Comparison of ENCODE assay signal across 8 cellular contexts in genomic region chr2:152176113-152176714, GRCh38. TPM values are rescaled to one million over a fixed set of nuclear protein-coding genes. Genes with fewer than 3 reads are reported as not detected.
DNase-seq lines count a peak whose midpoint lies in the region; ATAC-seq and TF ChIP-seq lines count a peak whose summit lies in the region.

No MANE protein-coding gene starts in this region.

- DNase-seq in GM10248 (ENCODE audit: extremely low spot score) = peak; percentile 35
- DNase-seq in breast epithelium (ENCODE audit: low spot score in 2 of 2) = no peak
- no peak for DNase-seq in right lobe of liver
- no peak for DNase-seq in type B pancreatic cell (ENCODE audit: extremely low spot score, unreplicated experiment)
- no peak for DNase-seq in hippocampal formation (lab: John Stamatoyannopoulos, UW)
- DNase-seq in KBM-7 = no peak

- no peaks in the 10 kb centered on the region for H3K36me3 ChIP-seq in KOPT-K1 (ENCODE audit: insufficient read depth, low read length)
- no peaks in the 10 kb centered on the region for H3K36me3 ChIP-seq in breast epithelium
- no peaks in the 10 kb centered on the region for H3K36me3 ChIP-seq in right lobe of liver

- H3K36me3 Mint-ChIP-seq in type B pancreatic cell = no peaks in the 10 kb centered on the region

- ATAC-seq in GM21619 (IDR thresholded peaks at IDR 0.05; ENCODE audit: unreplicated experiment) = peak; percentile 4
- ATAC-seq in right lobe of liver = peak in 3 of 4 donors; percentile 1 to 2 (median 1)

- TF ChIP-seq POLR2A in breast epithelium (IDR thresholded peaks at IDR 0.05) (no peak), right lobe of liver (IDR thresholded peaks at IDR 0.05) (no peak)

- H3K9me3 Mint-ChIP-seq in type B pancreatic cell = no peaks in the 10 kb centered on the region

- POLR2A ChIA-PET in GM10248 (lab: Yijun Ruan, JAX) = interaction anchor here (0.5 to 1.0 kb wide), 7 partner anchors 17 to 1374 kb away, joined by 3 to 5 read pairs (median 4); no protein-coding TSS in a partner anchor

- intact Hi-C loops in breast epithelium (cut with DNase I; ENCODE audit: low total_unique reads) (no loop called here), right lobe of liver (cut with DNase I) (no loop called here)

- CTCF ChIA-PET in GM10248 (lab: Yijun Ruan, JAX) = interaction anchor here (0.7 to 3.9 kb wide), 51 partner anchors 9 to 568 kb away, joined by 3 to 60 read pairs (median 4); partner anchors contain the start of gene PRPF40A

- H3K9me3 ChIP-seq in KOPT-K1 (ENCODE audit: insufficient read depth, low read length, poor library complexity, severe bottlenecking) (no peaks in the 10 kb centered on the region), breast epithelium (no peaks in the 10 kb centered on the region), right lobe of liver (no peaks in the 10 kb centered on the region)

- H3K27ac ChIP-seq in KOPT-K1 (ENCODE audit: low read depth, low read length, poor library complexity, severe bottlenecking) = peak overlapping the region; percentile 90
- peak overlapping the region; percentile 97 for H3K27ac ChIP-seq in breast epithelium
- H3K27ac ChIP-seq in right lobe of liver = peak overlapping the region; percentile 98 to 99 (median 99)

- peaks cover 12% of the 10 kb centered on the region for H3K4me1 Mint-ChIP-seq in type B pancreatic cell (ENCODE audit: unreplicated experiment)

- H3K4me1 ChIP-seq in breast epithelium (peaks cover 0 to 4% of the 10 kb centered on the region in 2 donors), right lobe of liver (peaks cover 0 to 20% (median 5%) of the 10 kb centered on the region in 4 donors)

- in situ Hi-C loops in KBM-7 (cut with MboI; ENCODE audit: low pct_unique_long_range_greater_than_20kb, low sequenced_read_pairs) = no loop called here

- peak overlapping the region; percentile 97 for H3K4me3 Mint-ChIP-seq in type B pancreatic cell

- peaks cover 2% of the 10 kb centered on the region for H3K27me3 Mint-ChIP-seq in type B pancreatic cell

- H3K27me3 ChIP-seq in breast epithelium = no peaks in the 10 kb centered on the region
- H3K27me3 ChIP-seq in right lobe of liver = no peaks in the 10 kb centered on the region

- peak overlapping the region; percentile 80 to 87 (median 82) for H3K4me3 ChIP-seq in breast epithelium
- H3K4me3 ChIP-seq in right lobe of liver = peak overlapping the region; percentile 75 to 94 (median 90)

- H3K27ac Mint-ChIP-seq in type B pancreatic cell = peak overlapping the region; percentile 99

- TF ChIP-seq CTCF in GM10248 (IDR thresholded peaks at IDR 0.05; ENCODE audit: control extremely low read depth, extremely low read depth, low read depth, missing control alignments) (no peak), breast epithelium (IDR thresholded peaks at IDR 0.05) (no peak), right lobe of liver (IDR thresholded peaks at IDR 0.05) (no peak), type B pancreatic cell (conservative IDR thresholded peaks at IDR 0.05) (peak; percentile 6)

- 7% methylated on average over 15 of the region's 29 CpGs for WGBS in right lobe of liver (ENCODE audit: insufficient coverage, low coverage, low lambda C conversion rate, missing lambda C conversion rate)

RNA-seq across cellular contexts. Expression of gene STAM2, which starts 0.7 kb away (rescaled TPM):
- total RNA-seq in breast epithelium = 10 to 100 TPM; 31.4 to 73.8 (median 44.6) TPM
- 10 to 100 TPM; 12.1 to 18.6 (median 14.2) TPM for total RNA-seq in right lobe of liver
- total RNA-seq in type B pancreatic cell (ENCODE audit: low replicate concordance) = 24.6 and 26.1 TPM in 2 replicates
